Comparison of ENCODE assay signal across 9 cellular contexts in the genomic region with DNA sequence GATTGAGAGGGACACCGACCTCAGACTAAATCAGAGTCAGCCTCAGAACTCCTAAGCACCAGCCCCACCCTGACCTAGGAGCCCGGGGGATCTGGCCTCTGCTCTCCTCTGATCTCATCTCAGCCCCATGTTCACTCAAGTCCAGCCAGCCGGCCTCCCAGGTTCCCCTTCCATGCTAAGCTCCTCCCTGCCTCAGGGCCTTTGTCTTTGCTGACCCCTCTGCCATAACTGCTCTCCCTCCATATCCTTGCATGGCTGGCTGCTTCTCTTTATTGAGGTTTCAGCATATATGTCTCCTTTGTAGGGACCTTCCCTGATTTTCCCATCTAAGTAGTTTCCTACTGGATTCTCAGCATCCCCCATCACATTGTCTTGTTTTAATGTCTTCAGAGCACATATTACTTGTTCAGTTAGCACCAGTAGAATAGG. TPM values are rescaled to one million over a fixed set of nuclear protein-coding genes. Genes with fewer than 3 reads are reported as not detected.
DNase-seq lines count a peak whose midpoint lies in the region; ATAC-seq and TF ChIP-seq lines count a peak whose summit lies in the region.
"Had no signal": no experiment of that assay in that cellular context is flagged by ENCODE, and none has a peak within 500 bp of the region (broad histone marks: within the 10 kb centered on the region; RNA-seq: fewer than 3 reads in every experiment).

No MANE protein-coding gene starts in this region.

- POLR2A ChIA-PET in WTC11 (lab: Charles Lee): no interaction called here

- H3K9ac ChIP-seq in stomach smooth muscle (ENCODE audit: low read length in 2 of 2): peak overlapping the region; percentile 61 to 62

- H3K27ac ChIP-seq in stomach smooth muscle (ENCODE audit: low read length): peak overlapping the region; percentile 70

- H3K27ac Mint-ChIP-seq in WTC11 (no peak overlapping the region), immature natural killer cell (peak overlapping the region in 5 of 6 donors; percentile 1 to 87 (median 72))

- no peaks in the 10 kb centered on the region for H3K36me3 ChIP-seq in stomach smooth muscle (ENCODE audit: control insufficient read depth in 2 of 2, insufficient read depth in 2 of 2, low read length in 2 of 2)

- DNase-seq in WTC11 (ENCODE audit: low spot score) (no peak), immature natural killer cell (no peak), HuH-7 (ENCODE audit: low spot score) (no peak), amygdala (lab: John Stamatoyannopoulos, UW) (no peak)
- no peak for DNase-seq in central memory CD4-positive, alpha-beta T cell
- DNase-seq: NCI-H1436 had no signal

- peak; percentile 5 for ATAC-seq in GM19397 (IDR thresholded peaks at IDR 0.05; ENCODE audit: unreplicated experiment)
- ATAC-seq in WTC11: no peak
- ATAC-seq in HG03439 (IDR thresholded peaks at IDR 0.05; ENCODE audit: unreplicated experiment): no peak

- H3K4me1 ChIP-seq in stomach smooth muscle (ENCODE audit: control insufficient read depth, insufficient read depth, low read length): peaks cover 28% of the 10 kb centered on the region

- H3K4me3 ChIP-seq in stomach smooth muscle (ENCODE audit: low read length in 2 of 2): peak overlapping the region; percentile 68 to 74

- H3K4me3 Mint-ChIP-seq in WTC11 (peak overlapping the region; percentile 69), immature natural killer cell (peak overlapping the region; percentile 83 to 93 (median 89))

- H3K27me3 Mint-ChIP-seq in WTC11 (ENCODE audit: low read depth) (peaks cover 42% of the 10 kb centered on the region), immature natural killer cell (ENCODE audit: low read depth in 3 of 3) (peaks cover 4 to 17% (median 10%) of the 10 kb centered on the region in 3 donors)

- TF ChIP-seq CTCF in WTC11 (IDR thresholded peaks at IDR 0.05): no peak

- H3K4me1 Mint-ChIP-seq in WTC11 (peaks cover 26% of the 10 kb centered on the region), immature natural killer cell (peaks cover 14 to 21% of the 10 kb centered on the region in 2 donors)

- H3K9me3 ChIP-seq in stomach smooth muscle (ENCODE audit: control insufficient read depth in 2 of 2, low read length in 2 of 2): no peaks in the 10 kb centered on the region

- H3K9me3 Mint-ChIP-seq in WTC11 (no peaks in the 10 kb centered on the region), immature natural killer cell (no peaks in the 10 kb centered on the region)

- CTCF ChIA-PET in WTC11 (lab: Charles Lee): interaction anchor here (1.4 to 2.2 kb wide), 2 partner anchors 37 to 53 kb away, joined by 3 to 7 read pairs; no protein-coding TSS in a partner anchor

- H3K36me3 Mint-ChIP-seq in WTC11 (no peaks in the 10 kb centered on the region), immature natural killer cell (no peaks in the 10 kb centered on the region)

- H3K27me3 ChIP-seq in stomach smooth muscle (ENCODE audit: control insufficient read depth in 1 of 2, insufficient read depth in 2 of 2, low read length in 2 of 2): no peaks in the 10 kb centered on the region

TF ChIP-seq in WTC11, 78 proteins besides CTCF, POLR2A, EP300 and RAD21:
- TF ChIP-seq MXD4 (CRISPR knock-in tag; IDR thresholded peaks at IDR 0.05; ENCODE audit: borderline replicate concordance) (no peak), GTF2I (CRISPR knock-in tag; conservative IDR thresholded peaks at IDR 0.05) (peak; percentile 92)

RNA-seq across cellular contexts. Expression of gene SLC15A3, which starts 0.8 kb away (rescaled TPM):
- 10.2 to 12.1 TPM (median 11.5 TPM) in 3 replicates for total RNA-seq in WTC11 (2021)
- polyA plus RNA-seq in immature natural killer cell: under 1 TPM in 2 of 3 donors, not detected in 1; 0.41 to 0.43 TPM

RNA-seq across cellular contexts. Expression of gene CD6, which starts 18.7 kb away (rescaled TPM):
- total RNA-seq in WTC11 (2021): 0.53 to 1.0 TPM (median 0.73 TPM) in 3 replicates
- polyA plus RNA-seq in immature natural killer cell: 10 to 100 TPM; 17.3 to 47.3 (median 19.1) TPM

RNA-seq across cellular contexts. Expression of gene TMEM132A, which starts 28.5 kb away (rescaled TPM):
- total RNA-seq in WTC11 (2021): 110 to 114 TPM (median 114 TPM) in 3 replicates
- not detected for polyA plus RNA-seq in immature natural killer cell

RNA-seq across cellular contexts. Expression of gene TMEM109, which starts 38.8 kb away (rescaled TPM):
- total RNA-seq in WTC11 (2021): 24.1 to 26.8 TPM (median 25.1 TPM) in 3 replicates
- 100 to 1,000 TPM; 292 to 631 (median 400) TPM for polyA plus RNA-seq in immature natural killer cell

RNA-seq across cellular contexts. Expression of gene PRPF19, which starts 46.4 kb away (rescaled TPM):
- 103 to 116 TPM (median 105 TPM) in 3 replicates for total RNA-seq in WTC11 (2021)
- 10 to 100 TPM in 2 of 3 donors, 1 to 10 TPM in 1; 8.9 to 15.2 (median 13.6) TPM for polyA plus RNA-seq in immature natural killer cell
